Comparison of ENCODE assay signal across 8 cellular contexts in the genomic region with DNA sequence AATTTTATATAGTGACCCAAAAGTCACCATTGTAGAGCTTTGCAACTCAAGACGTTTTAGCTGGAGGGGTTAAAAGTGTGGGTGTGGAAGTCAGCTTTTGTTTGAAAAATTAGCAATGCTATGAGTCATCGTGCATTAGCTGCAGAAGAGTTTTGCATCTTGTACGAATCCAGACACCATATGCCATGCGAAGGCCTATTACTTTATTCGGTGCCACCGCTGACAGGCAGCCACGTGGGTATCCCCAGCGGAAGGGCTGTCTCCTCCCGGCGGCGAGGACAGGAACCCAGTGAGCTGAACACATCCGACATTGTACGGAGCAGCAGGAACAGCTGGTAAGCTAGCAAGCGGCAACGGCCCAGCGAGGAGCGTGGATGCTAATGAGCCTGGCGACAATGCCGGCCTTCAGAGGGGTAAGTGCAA.
DNase-seq lines count a peak whose midpoint lies in the region; ATAC-seq and TF ChIP-seq lines count a peak whose summit lies in the region.

No MANE protein-coding gene starts in this region.

- H3K4me1 ChIP-seq in GM23248 (ENCODE audit: insufficient read depth) (peaks cover 12% of the 10 kb centered on the region; the same call in 1 of the 2 replicates), duodenal mucosa (ENCODE audit: control insufficient read depth in 1 of 2, insufficient read depth in 2 of 2, low read length in 2 of 2) (peaks cover 0 to 3% of the 10 kb centered on the region in 2 donors)

- H3K27me3 ChIP-seq in GM06990 (replicated peaks; ENCODE audit: control insufficient read depth, insufficient read depth, low read length) (no peaks in the 10 kb centered on the region), GM23248 (replicated peaks; ENCODE audit: insufficient read depth) (no peaks in the 10 kb centered on the region), duodenal mucosa (ENCODE audit: control insufficient read depth in 1 of 2, insufficient read depth in 2 of 2, low read length in 2 of 2) (no peaks in the 10 kb centered on the region)

- DNase-seq in GM06990 (ENCODE audit: extremely low read depth, insufficient read length) (peak; percentile 85), GM23248 (peak; percentile 80), NCI-H1105 (lab: John Stamatoyannopoulos, UW) (peak; percentile 43), memory B cell (ENCODE audit: low spot score in 2 of 2) (peak; percentile 41 to 47), kidney glomerular epithelial cell (lab: John Stamatoyannopoulos, UW) (no peak)
- peak; percentile 66 for DNase-seq in activated CD4-positive, alpha-beta T cell treated with anti-CD3 and anti-CD28 coated beads, Interleukin-2, amount 10 ng/mL, durations not matched to agents 7 days and 5 days
- peak; percentile 8 to 14 for DNase-seq in stimulated activated CD8-positive, alpha-beta memory T cell treated with anti-CD3 and anti-CD28 coated beads, Interleukin-7, amount 100 ng/mL, for 1 hour (ENCODE audit: low read depth in 2 of 2)

- no peaks in the 10 kb centered on the region for H3F3A ChIP-seq in GM23248 (ENCODE audit: insufficient read depth)

- H3K36me3 ChIP-seq in GM06990 (ENCODE audit: control insufficient read depth, insufficient read depth, low read length) (no peaks in the 10 kb centered on the region; the same call in 1 of the 2 replicates), GM23248 (ENCODE audit: low read depth) (no peaks in the 10 kb centered on the region), duodenal mucosa (ENCODE audit: control insufficient read depth in 1 of 2, insufficient read depth in 2 of 2, low read length in 2 of 2) (peaks cover 8 to 17% of the 10 kb centered on the region in 2 donors)

- no peaks in the 10 kb centered on the region for H4K20me1 ChIP-seq in GM23248 (ENCODE audit: insufficient read depth)

- peaks cover 20% of the 10 kb centered on the region for H3K4me1 Mint-ChIP-seq in activated CD4-positive, alpha-beta T cell treated with anti-CD3 and anti-CD28 coated beads, Interleukin-2, amount 10 ng/mL, durations not matched to agents 7 days and 5 days
- H3K4me1 Mint-ChIP-seq in memory B cell, result peaks cover 11% of the 10 kb centered on the region

- peak overlapping the region; percentile 65 for H3K4me2 ChIP-seq in GM23248 (ENCODE audit: unreplicated experiment)

- no peaks in the 10 kb centered on the region for H3K27me3 Mint-ChIP-seq in activated CD4-positive, alpha-beta T cell treated with anti-CD3 and anti-CD28 coated beads, Interleukin-2, amount 10 ng/mL, durations not matched to agents 7 days and 5 days
- H3K27me3 Mint-ChIP-seq in memory B cell, result no peaks in the 10 kb centered on the region

- CTCF ChIA-PET in activated CD4-positive, alpha-beta T cell treated with anti-CD3 and anti-CD28 coated beads, Interleukin-2, amount 10 ng/mL, durations not matched to agents 7 days and 5 days (lab: Charles Lee), result interaction anchor here (0.9 to 1.4 kb wide), 3 partner anchors 8 to 56 kb away, joined by 3 read pairs; no protein-coding TSS in a partner anchor

- H3K9me2 ChIP-seq in GM23248 (ENCODE audit: insufficient read depth), result no peaks in the 10 kb centered on the region

- no peaks in the 10 kb centered on the region for H3K9me3 Mint-ChIP-seq in activated CD4-positive, alpha-beta T cell treated with anti-CD3 and anti-CD28 coated beads, Interleukin-2, amount 10 ng/mL, durations not matched to agents 7 days and 5 days
- H3K9me3 Mint-ChIP-seq in memory B cell, result no peaks in the 10 kb centered on the region

- H3K9me3 ChIP-seq in GM23248 (ENCODE audit: low read depth) (no peaks in the 10 kb centered on the region), duodenal mucosa (ENCODE audit: control insufficient read depth in 1 of 2, low read length in 2 of 2) (no peaks in the 10 kb centered on the region)

- no peaks in the 10 kb centered on the region for H3K79me2 ChIP-seq in GM23248 (ENCODE audit: insufficient read depth)

- WGBS in GM23248 (ENCODE audit: low coverage in 1 of 2, low lambda C conversion rate in 2 of 2, missing lambda C conversion rate in 2 of 2), 2 experiments, result 4 to 6% methylated on average over 18 to 19 of the region's 19 CpGs

- peak overlapping the region; percentile 33; the same call in 1 of the 2 replicates for H3K9ac ChIP-seq in GM23248
- no peak overlapping the region for H3K9ac ChIP-seq in duodenal mucosa (ENCODE audit: low read depth in 1 of 2, low read length in 2 of 2)

- peak overlapping the region; percentile 38 for H3K27ac Mint-ChIP-seq in activated CD4-positive, alpha-beta T cell treated with anti-CD3 and anti-CD28 coated beads, Interleukin-2, amount 10 ng/mL, durations not matched to agents 7 days and 5 days
- H3K27ac Mint-ChIP-seq in memory B cell, result no peak overlapping the region

- ATAC-seq in memory B cell (ENCODE audit: low read depth), result peak; percentile 97

- H3K36me3 Mint-ChIP-seq in activated CD4-positive, alpha-beta T cell treated with anti-CD3 and anti-CD28 coated beads, Interleukin-2, amount 10 ng/mL, durations not matched to agents 7 days and 5 days (ENCODE audit: low read depth), result peaks cover 2% of the 10 kb centered on the region
- peaks cover 3% of the 10 kb centered on the region for H3K36me3 Mint-ChIP-seq in memory B cell

- H3K27ac ChIP-seq in GM23248 (no peak overlapping the region), duodenal mucosa (ENCODE audit: low read depth, low read length) (no peak overlapping the region)

- in situ Hi-C loops in GM23248 (cut with MboI), result no loop called here

- H2AFZ ChIP-seq in GM23248, result peak overlapping the region; percentile 81

- TF ChIP-seq CTCF in GM06990 (IDR thresholded peaks at IDR 0.05; ENCODE audit: insufficient read depth, low read length, poor library complexity, severe bottlenecking), result peak; percentile 25

- H3K4me3 ChIP-seq in GM06990 (replicated peaks; ENCODE audit: low read depth, low read length) (peak overlapping the region; percentile 59), GM23248 (peak overlapping the region; percentile 62), duodenal mucosa (ENCODE audit: low read depth in 1 of 2, low read length in 2 of 2) (peak overlapping the region; percentile 50 to 57)

- peak overlapping the region; percentile 20 for H3K4me3 Mint-ChIP-seq in activated CD4-positive, alpha-beta T cell treated with anti-CD3 and anti-CD28 coated beads, Interleukin-2, amount 10 ng/mL, durations not matched to agents 7 days and 5 days
- peak overlapping the region; percentile 78 for H3K4me3 Mint-ChIP-seq in memory B cell

- POLR2A ChIA-PET in activated CD4-positive, alpha-beta T cell treated with anti-CD3 and anti-CD28 coated beads, Interleukin-2, amount 10 ng/mL, durations not matched to agents 7 days and 5 days (lab: Charles Lee), result no interaction called here
